29 cellular contexts compared by ENCODE assay signal in the genomic region with DNA sequence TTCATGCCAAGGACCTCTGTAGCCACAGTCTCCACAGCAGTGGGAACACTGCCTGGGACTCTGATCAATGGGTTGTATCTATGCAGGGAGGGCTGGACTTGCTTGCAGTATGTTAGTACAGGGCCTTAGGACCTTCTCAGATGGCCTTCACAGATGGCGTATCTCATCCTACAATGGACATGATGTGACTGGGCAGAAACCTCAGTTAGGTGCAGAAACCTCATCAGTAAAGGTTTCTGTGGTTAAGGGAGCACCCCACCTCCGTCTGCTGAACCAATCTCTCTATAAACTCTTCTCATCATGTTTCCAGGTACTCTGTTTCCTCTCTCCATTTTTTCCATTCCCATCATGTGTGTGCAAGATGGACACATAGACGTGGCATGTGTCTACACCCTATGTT.
"Had no signal": no experiment of that assay in that cellular context is flagged by ENCODE, and none has a peak within 500 bp of the region (broad histone marks: within the 10 kb centered on the region; RNA-seq: fewer than 3 reads in every experiment).

No MANE protein-coding gene starts in this region.

- H3K4me1 ChIP-seq: colonic mucosa, esophagus muscularis mucosa, esophagus squamous epithelium, foreskin keratinocyte, gastrocnemius medialis, gastroesophageal sphincter had no signal

- H3K4me3 Mint-ChIP-seq: dendritic cell treated with granulocyte-macrophage colony-stimulating factor and Interleukin-4, amounts not matched to agents 40 ng/mL and 50 ng/mL, for 4 days; effector memory CD8-positive, alpha-beta T cell; endodermal cell had no signal

- H3K4me3 ChIP-seq: colonic mucosa, coronary artery, dorsolateral prefrontal cortex, esophagus muscularis mucosa, esophagus squamous epithelium, gastrocnemius medialis, gastroesophageal sphincter, heart left ventricle, heart right ventricle, hepatocyte had no signal

- H3K9me3 Mint-ChIP-seq: effector memory CD8-positive, alpha-beta T cell had no signal

- ATAC-seq: effector memory CD8-positive, alpha-beta T cell; esophagus mucosa; foreskin keratinocyte; gastrocnemius medialis; gastroesophageal sphincter; heart left ventricle; heart right ventricle had no signal

- H3K9me3 ChIP-seq: colonic mucosa, esophagus squamous epithelium, gastrocnemius medialis had no signal

- H3K36me3 ChIP-seq: colonic mucosa, esophagus muscularis mucosa, esophagus squamous epithelium, gastrocnemius medialis, gastroesophageal sphincter, heart left ventricle, heart right ventricle had no signal

- H3K4me1 Mint-ChIP-seq: endodermal cell had no signal

- H3K27ac Mint-ChIP-seq: dendritic cell treated with granulocyte-macrophage colony-stimulating factor and Interleukin-4, amounts not matched to agents 40 ng/mL and 50 ng/mL, for 4 days; effector memory CD8-positive, alpha-beta T cell; endodermal cell had no signal

- H3K4me2 ChIP-seq: hepatocyte had no signal

- H3K79me2 ChIP-seq: hepatocyte had no signal

- H3K27me3 ChIP-seq: colonic mucosa, gastrocnemius medialis, hepatocyte had no signal

- FAIRE-seq: colon, endometrium, endothelial cell of umbilical vein, frontal cortex had no signal

- H2AFZ ChIP-seq: hepatocyte had no signal

- DNase-seq: colonic mucosa; cortex of kidney; dermis blood vessel endothelial cell; dorsolateral prefrontal cortex; effector CD8-positive, alpha-beta T cell; effector memory CD4-positive, alpha-beta T cell; effector memory CD8-positive, alpha-beta T cell; endodermal cell; erythroblast; esophagus squamous epithelium; foreskin fibroblast; foreskin keratinocyte; foreskin melanocyte; gastrocnemius medialis; glutamatergic neuron; head of caudate nucleus; heart left ventricle; heart right ventricle had no signal

- H3K27ac ChIP-seq: colonic mucosa, coronary artery, dorsolateral prefrontal cortex, epithelial cell of prostate, esophagus muscularis mucosa, esophagus squamous epithelium, foreskin keratinocyte, gastrocnemius medialis, gastroesophageal sphincter, heart left ventricle, heart right ventricle, hepatocyte had no signal
